1 cellular context compared by ENCODE assay signal in the genomic region with DNA sequence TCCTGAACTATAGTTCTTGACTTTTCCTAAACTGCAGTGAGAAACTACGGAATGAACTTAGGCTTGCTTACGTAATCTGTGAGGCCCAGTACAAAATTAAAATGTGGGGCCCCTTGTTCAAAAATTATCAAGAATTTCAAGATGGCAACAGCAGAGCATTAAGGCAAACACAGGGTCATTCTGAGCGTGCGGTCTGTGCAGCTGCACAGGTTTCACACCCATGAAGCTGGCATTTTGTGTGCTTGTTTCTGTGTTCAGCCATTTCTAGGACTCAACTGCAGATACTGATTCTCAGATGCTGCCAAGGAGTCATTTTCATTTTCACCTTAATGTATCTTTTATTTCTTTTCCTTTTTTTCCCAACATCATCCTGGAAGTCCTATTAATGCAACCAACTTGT.
TF ChIP-seq lines count a peak whose summit lies in the region.

No MANE protein-coding gene starts in this region.

TF ChIP-seq in K562, 482 proteins besides CTCF, POLR2A, EP300 and RAD21:
- no peak for TF ChIP-seq ZNF586 (CRISPR knock-in tag; conservative IDR thresholded peaks at IDR 0.05)
- TF ChIP-seq ZKSCAN1 (IDR thresholded peaks at IDR 0.05; ENCODE audit: low read depth, low read length): no peak
- TF ChIP-seq, protein P1, sequence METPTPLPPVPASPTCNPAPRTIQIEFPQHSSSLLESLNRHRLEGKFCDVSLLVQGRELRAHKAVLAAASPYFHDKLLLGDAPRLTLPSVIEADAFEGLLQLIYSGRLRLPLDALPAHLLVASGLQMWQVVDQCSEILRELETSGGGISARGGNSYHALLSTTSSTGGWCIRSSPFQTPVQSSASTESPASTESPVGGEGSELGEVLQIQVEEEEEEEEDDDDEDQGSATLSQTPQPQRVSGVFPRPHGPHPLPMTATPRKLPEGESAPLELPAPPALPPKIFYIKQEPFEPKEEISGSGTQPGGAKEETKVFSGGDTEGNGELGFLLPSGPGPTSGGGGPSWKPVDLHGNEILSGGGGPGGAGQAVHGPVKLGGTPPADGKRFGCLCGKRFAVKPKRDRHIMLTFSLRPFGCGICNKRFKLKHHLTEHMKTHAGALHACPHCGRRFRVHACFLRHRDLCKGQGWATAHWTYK (CRISPR knock-in tag; IDR thresholded peaks at IDR 0.05): no peak
- no peak for TF ChIP-seq HSF4 (CRISPR knock-in tag; IDR thresholded peaks at IDR 0.05; ENCODE audit: borderline replicate concordance)
- TF ChIP-seq CTBP1 (IDR thresholded peaks at IDR 0.05; ENCODE audit: borderline replicate concordance): no peak
